Comparison of ENCODE assay signal across 1 cellular context in genomic region chr11:114400222-114400973, GRCh38.
TF ChIP-seq lines count a peak whose summit lies in the region.

C11orf71 (minus strand) TSS chr11:114400511; CDS start chr11:114400331, 180 bp downstream.
RBM7 (plus strand) TSS chr11:114400666; CDS start chr11:114400672, 6 bp downstream.

TF ChIP-seq in HepG2, 621 proteins besides CTCF, POLR2A, EP300 and RAD21 (continued from another document and continues in another):
- TF ChIP-seq ZNF710 (CRISPR knock-in tag; IDR thresholded peaks at IDR 0.05; ENCODE audit: borderline replicate concordance) (peak; percentile 42; the same call in 1 of the 2 replicates), ZBED4 (CRISPR knock-in tag; IDR thresholded peaks at IDR 0.05; ENCODE audit: borderline replicate concordance) (no peak; the same call in 1 of the 2 replicates), CCDC6 (CRISPR knock-in tag; IDR thresholded peaks at IDR 0.05) (no peak), ZNF557 (CRISPR knock-in tag; IDR thresholded peaks at IDR 0.05) (no peak), ZEB1 (IDR thresholded peaks at IDR 0.05; ENCODE audit: insufficient replicate concordance, low read depth) (no peak), KLF6 (CRISPR knock-in tag; IDR thresholded peaks at IDR 0.05) (no peak; the same call in 1 of the 2 replicates), ZFP36L2 (CRISPR knock-in tag; IDR thresholded peaks at IDR 0.05) (no peak), CENPX (CRISPR knock-in tag; IDR thresholded peaks at IDR 0.05) (no peak), MTF1 (CRISPR knock-in tag; IDR thresholded peaks at IDR 0.05) (peak; percentile 54; the same call in 1 of the 2 replicates), REPIN1 (CRISPR knock-in tag; IDR thresholded peaks at IDR 0.05; ENCODE audit: borderline replicate concordance, low read depth) (peak; percentile 88), ZNF468 (CRISPR knock-in tag; IDR thresholded peaks at IDR 0.05) (no peak), TGIF2 (CRISPR knock-in tag; IDR thresholded peaks at IDR 0.05) (peak; percentile 55; the same call in 1 of the 2 replicates), GTF3A (CRISPR knock-in tag; conservative IDR thresholded peaks at IDR 0.05) (no peak), MBD4 (IDR thresholded peaks at IDR 0.05; ENCODE audit: borderline replicate concordance, low read length) (no peak), ZNF563 (CRISPR knock-in tag; IDR thresholded peaks at IDR 0.05) (peak; percentile 93; the same call in 1 of the 2 replicates), ZNF207 (IDR thresholded peaks at IDR 0.05; ENCODE audit: borderline replicate concordance) (no peak), TERF1 (CRISPR knock-in tag; IDR thresholded peaks at IDR 0.05) (no peak), ZNF20 (CRISPR knock-in tag; IDR thresholded peaks at IDR 0.05) (no peak), SSRP1 (CRISPR knock-in tag; IDR thresholded peaks at IDR 0.05) (peak; percentile 77; the same call in 1 of the 2 replicates), ZNF83 (CRISPR knock-in tag; IDR thresholded peaks at IDR 0.05; ENCODE audit: borderline replicate concordance) (peak; percentile 17; the same call in 1 of the 2 replicates), ZNF530 (CRISPR knock-in tag; IDR thresholded peaks at IDR 0.05; ENCODE audit: low read depth) (no peak), JUNB (CRISPR knock-in tag; IDR thresholded peaks at IDR 0.05; ENCODE audit: borderline replicate concordance) (peak; percentile 76; the same call in 1 of the 2 replicates), ZNF547 (CRISPR knock-in tag; IDR thresholded peaks at IDR 0.05) (peak; percentile 66; the same call in 1 of the 2 replicates), ZBTB34 (CRISPR knock-in tag; IDR thresholded peaks at IDR 0.05) (no peak), DPF2 (CRISPR knock-in tag; IDR thresholded peaks at IDR 0.05; ENCODE audit: borderline replicate concordance, low read depth) (no peak), NFE2L2 (IDR thresholded peaks at IDR 0.05; ENCODE audit: low read length) (peak; percentile 77), ZFAT (CRISPR knock-in tag; conservative IDR thresholded peaks at IDR 0.05) (0 out of 2 replicates have a peak, but pooled peaks have one; percentile 49), ZNF580 (CRISPR knock-in tag; IDR thresholded peaks at IDR 0.05; ENCODE audit: borderline replicate concordance, low read depth) (peak; percentile 81; the same call in 1 of the 2 replicates), GPBP1L1 (CRISPR knock-in tag; IDR thresholded peaks at IDR 0.05) (no peak), STAT5B (CRISPR knock-in tag; IDR thresholded peaks at IDR 0.05) (no peak), ISX (CRISPR knock-in tag; conservative IDR thresholded peaks at IDR 0.05) (peak; percentile 62; the same call in 1 of the 2 replicates), PHF8 (CRISPR knock-in tag; IDR thresholded peaks at IDR 0.05) (peak; percentile 94), ZNF780A (CRISPR knock-in tag; IDR thresholded peaks at IDR 0.05) (no peak), RFXAP (CRISPR knock-in tag; IDR thresholded peaks at IDR 0.05; ENCODE audit: borderline replicate concordance) (peak; percentile 88; the same call in 1 of the 2 replicates), ONECUT2 (CRISPR knock-in tag; IDR thresholded peaks at IDR 0.05) (0 out of 2 replicates have a peak, but pooled peaks have one; percentile 42), ASH2L (IDR thresholded peaks at IDR 0.05; ENCODE audit: insufficient read length, low read depth, low read length) (peak; percentile 94), SMARCE1 (IDR thresholded peaks at IDR 0.05; ENCODE audit: borderline replicate concordance) (no peak), NFYB (CRISPR knock-in tag; IDR thresholded peaks at IDR 0.05) (peak; percentile 35; the same call in 1 of the 2 replicates), BRD4 (CRISPR knock-in tag; IDR thresholded peaks at IDR 0.05) (peak; percentile 82), PTBP1 (IDR thresholded peaks at IDR 0.05; ENCODE audit: low read depth, low read length, poor library complexity, severe bottlenecking) (no peak), RAD51 (IDR thresholded peaks at IDR 0.05; ENCODE audit: borderline replicate concordance) (no peak), ZNF660 (CRISPR knock-in tag; IDR thresholded peaks at IDR 0.05; ENCODE audit: borderline replicate concordance, low read depth) (no peak; the same call in 1 of the 2 replicates), IRF9 (CRISPR knock-in tag; IDR thresholded peaks at IDR 0.05; ENCODE audit: borderline replicate concordance) (no peak), MLX (CRISPR knock-in tag; IDR thresholded peaks at IDR 0.05) (no peak), SIN3A (IDR thresholded peaks at IDR 0.05; ENCODE audit: borderline replicate concordance, low read depth, low read length) (peak; percentile 78; the same call in 1 of the 2 replicates), ZNF382 (CRISPR knock-in tag; IDR thresholded peaks at IDR 0.05; ENCODE audit: borderline replicate concordance) (no peak), IKZF1 (IDR thresholded peaks at IDR 0.05) (no peak), ATF1 (CRISPR knock-in tag; IDR thresholded peaks at IDR 0.05) (peak; percentile 90), ZSCAN12 (CRISPR knock-in tag; IDR thresholded peaks at IDR 0.05) (no peak), PCBP1 (IDR thresholded peaks at IDR 0.05; ENCODE audit: borderline replicate concordance, low read depth, low read length) (0 out of 2 replicates have a peak, but pooled peaks have one; percentile 44), GFI1 (CRISPR knock-in tag; IDR thresholded peaks at IDR 0.05; ENCODE audit: borderline replicate concordance) (peak; percentile 34; the same call in 1 of the 2 replicates), PAX8 (CRISPR knock-in tag; IDR thresholded peaks at IDR 0.05; ENCODE audit: borderline replicate concordance) (no peak), ARID4A (CRISPR knock-in tag; IDR thresholded peaks at IDR 0.05; ENCODE audit: borderline replicate concordance) (peak; percentile 92; the same call in 1 of the 2 replicates), ZFP36 (IDR thresholded peaks at IDR 0.05; ENCODE audit: borderline replicate concordance, low read depth, low read length, partially characterized antibody) (no peak)
